Comparison of ENCODE assay signal across 23 cellular contexts in genomic region chrX:9867753-9868152, GRCh38.
"Had no signal": no experiment of that assay in that cellular context is flagged by ENCODE, and none has a peak within 500 bp of the region (broad histone marks: within the 10 kb centered on the region; RNA-seq: fewer than 3 reads in every experiment).

No MANE protein-coding gene starts in this region.

- H3K9me3 ChIP-seq: body of pancreas, colonic mucosa, left lung, ovary, psoas muscle, transverse colon had no signal

- H3K36me3 Mint-ChIP-seq: activated CD4-positive, alpha-beta memory T cell treated with anti-CD3 and anti-CD28 coated beads for 36 hours; activated naive CD8-positive, alpha-beta T cell had no signal

- H3K27ac ChIP-seq: colonic mucosa, psoas muscle, skin epidermis, transverse colon, WERI-Rb-1 had no signal

- H3K27me3 ChIP-seq: body of pancreas, colonic mucosa, left lung, ovary, transverse colon had no signal

- H3K4me1 ChIP-seq: body of pancreas, colonic mucosa, psoas muscle, transverse colon had no signal

- H3K4me1 Mint-ChIP-seq: central memory CD8-positive, alpha-beta T cell had no signal

- H3K4me3 ChIP-seq: body of pancreas, colonic mucosa, left lung, ovary, psoas muscle, skin epidermis, transverse colon had no signal

- H3K9me3 Mint-ChIP-seq: activated CD4-positive, alpha-beta memory T cell treated with anti-CD3 and anti-CD28 coated beads for 36 hours; activated T-helper 1 cell treated with anti-CD3 and anti-CD28 coated beads, Interleukin-12 subunit alpha, Interleukin-12 subunit beta, Interleukin-2, Interleukin-4 antibody, amounts not matched to agents 30 ng/mL and 10 ng/mL and 1 ng/mL, durations not matched to agents 14 hours and 24 hours and 36 hours; central memory CD8-positive, alpha-beta T cell; stimulated activated naive CD8-positive, alpha-beta T cell treated with anti-CD3 and anti-CD28 coated beads, Interleukin-15, Interleukin-2, amounts not matched to agents 100 ng/mL and 50 ng/mL, for 24 hours had no signal

- H3K36me3 ChIP-seq: colonic mucosa, left lung, ovary, transverse colon, WERI-Rb-1 had no signal

- DNase-seq: activated CD4-positive, alpha-beta memory T cell treated with anti-CD3 and anti-CD28 coated beads for 36 hours; activated T-cell treated with anti-CD3 and anti-CD28 coated beads for 4 hours; amniotic stem cell; body of pancreas; colonic mucosa; endodermal cell; left lung; mammary epithelial cell; naive B cell; ovary; psoas muscle; right cardiac atrium; stimulated activated CD4-positive, alpha-beta T cell treated with anti-CD3 and anti-CD28 coated beads, Interleukin-15, amount 100 ng/mL, for 24 hours; stimulated activated CD4-positive, alpha-beta T cell treated with anti-CD3 and anti-CD28 coated beads, Interleukin-2, amount 100 ng/mL, for 48 hours; SW 1271; T-helper 2 cell; transverse colon; WERI-Rb-1 had no signal

- ATAC-seq: body of pancreas, left lung, psoas muscle had no signal

- H3K4me3 Mint-ChIP-seq: activated CD4-positive, alpha-beta memory T cell treated with anti-CD3 and anti-CD28 coated beads for 36 hours; activated naive CD8-positive, alpha-beta T cell; activated T-helper 1 cell treated with anti-CD3 and anti-CD28 coated beads, Interleukin-12 subunit alpha, Interleukin-12 subunit beta, Interleukin-2, Interleukin-4 antibody, amounts not matched to agents 30 ng/mL and 10 ng/mL and 1 ng/mL, durations not matched to agents 14 hours and 24 hours and 36 hours; central memory CD8-positive, alpha-beta T cell; endodermal cell; naive B cell; stimulated activated naive CD8-positive, alpha-beta T cell treated with anti-CD3 and anti-CD28 coated beads, Interleukin-15, Interleukin-2, amounts not matched to agents 100 ng/mL and 50 ng/mL, for 24 hours had no signal

- H3K27ac Mint-ChIP-seq: activated CD4-positive, alpha-beta memory T cell treated with anti-CD3 and anti-CD28 coated beads for 36 hours; activated naive CD8-positive, alpha-beta T cell; activated T-helper 1 cell treated with anti-CD3 and anti-CD28 coated beads, Interleukin-12 subunit alpha, Interleukin-12 subunit beta, Interleukin-2, Interleukin-4 antibody, amounts not matched to agents 30 ng/mL and 10 ng/mL and 1 ng/mL, durations not matched to agents 14 hours and 24 hours and 36 hours; endodermal cell; stimulated activated naive CD8-positive, alpha-beta T cell treated with anti-CD3 and anti-CD28 coated beads, Interleukin-15, Interleukin-2, amounts not matched to agents 100 ng/mL and 50 ng/mL, for 24 hours had no signal
